8 cellular contexts compared by ENCODE assay signal in genomic region chr11:121655481-121656332, GRCh38.
DNase-seq lines count a peak whose midpoint lies in the region; ATAC-seq and TF ChIP-seq lines count a peak whose summit lies in the region.

No MANE protein-coding gene starts in this region.

- CTCF ChIA-PET in activated CD4-positive, alpha-beta T cell treated with anti-CD3 and anti-CD28 coated beads, Interleukin-2, amount 10 ng/mL, durations not matched to agents 7 days and 5 days (lab: Charles Lee), result interaction anchor here (0.6 to 1.3 kb wide), 5 partner anchors 8 to 850 kb away, joined by 3 to 5 read pairs (median 3); no protein-coding TSS in a partner anchor

- DNase-seq in AG10803 (ENCODE audit: low read depth), result peak; percentile 99
- DNase-seq in NCI-H446 treated with DMSO at 0.1 percent for 48 hours (lab: John Stamatoyannopoulos, UW), result peak; percentile 42
- DNase-seq in activated CD4-positive, alpha-beta T cell treated with anti-CD3 and anti-CD28 coated beads, Interleukin-2, amount 10 ng/mL, durations not matched to agents 7 days and 5 days, result peak; percentile 68
- DNase-seq in cortex of kidney (lab: John Stamatoyannopoulos, UW), result peak; percentile 51
- DNase-seq in left kidney (ENCODE audit: low read depth, low spot score), result peak; percentile 96
- peak; percentile 70 for DNase-seq in stimulated activated CD4-positive, alpha-beta T cell treated with anti-CD3 and anti-CD28 coated beads, Interleukin-1b, Interleukin-23, amount 100 ng/mL, for 48 hours

- H3K36me3 Mint-ChIP-seq in activated CD4-positive, alpha-beta T cell treated with anti-CD3 and anti-CD28 coated beads, Interleukin-2, amount 10 ng/mL, durations not matched to agents 7 days and 5 days (ENCODE audit: low read depth), result no peaks in the 10 kb centered on the region

- peak overlapping the region; percentile 28 for H3K27ac Mint-ChIP-seq in activated CD4-positive, alpha-beta T cell treated with anti-CD3 and anti-CD28 coated beads, Interleukin-2, amount 10 ng/mL, durations not matched to agents 7 days and 5 days

- peak; percentile 94 for ATAC-seq in GM18909 (IDR thresholded peaks at IDR 0.05; ENCODE audit: poor library complexity, unreplicated experiment)
- peak; percentile 84 for ATAC-seq in HG03196 (IDR thresholded peaks at IDR 0.05; ENCODE audit: unreplicated experiment)

- peaks cover 25% of the 10 kb centered on the region for H3K4me1 Mint-ChIP-seq in activated CD4-positive, alpha-beta T cell treated with anti-CD3 and anti-CD28 coated beads, Interleukin-2, amount 10 ng/mL, durations not matched to agents 7 days and 5 days

- H3K4me3 Mint-ChIP-seq in activated CD4-positive, alpha-beta T cell treated with anti-CD3 and anti-CD28 coated beads, Interleukin-2, amount 10 ng/mL, durations not matched to agents 7 days and 5 days, result peak overlapping the region; percentile 65

- H3K9me3 Mint-ChIP-seq in activated CD4-positive, alpha-beta T cell treated with anti-CD3 and anti-CD28 coated beads, Interleukin-2, amount 10 ng/mL, durations not matched to agents 7 days and 5 days, result no peaks in the 10 kb centered on the region

- peak overlapping the region; percentile 58 for H3K4me3 ChIP-seq in AG10803 (ENCODE audit: low read length)

- H3K27me3 Mint-ChIP-seq in activated CD4-positive, alpha-beta T cell treated with anti-CD3 and anti-CD28 coated beads, Interleukin-2, amount 10 ng/mL, durations not matched to agents 7 days and 5 days, result peaks cover 5% of the 10 kb centered on the region

- peak; percentile 86 for TF ChIP-seq CTCF in AG10803 (conservative IDR thresholded peaks at IDR 0.05; ENCODE audit: low read length)

- POLR2A ChIA-PET in activated CD4-positive, alpha-beta T cell treated with anti-CD3 and anti-CD28 coated beads, Interleukin-2, amount 10 ng/mL, durations not matched to agents 7 days and 5 days (lab: Charles Lee), result no interaction called here

Comparison
In these comparisons a context has a peak if more than half of its experiments do, and no peak if none do; other contexts are left out.
1. Peak in every context shown above with its lines: DNase-seq, ATAC-seq and H3K4me3 ChIP-seq.
2. DNase-seq: peak in every context shown above with its lines; median percentile 99 in AG10803; 96 in left kidney; 70 in stimulated activated CD4-positive, alpha-beta T cell treated with anti-CD3 and anti-CD28 coated beads, Interleukin-1b, Interleukin-23, amount 100 ng/mL, for 48 hours; 68 in activated CD4-positive, alpha-beta T cell treated with anti-CD3 and anti-CD28 coated beads, Interleukin-2, amount 10 ng/mL, durations not matched to agents 7 days and 5 days; 51 in cortex of kidney; 42 in NCI-H446 treated with DMSO at 0.1 percent for 48 hours.